8 cellular contexts compared by ENCODE assay signal in genomic region chr6:2634151-2634964, GRCh38.
A peak's percentile ranks its signal among the peaks of the same experiment; 100 is the strongest.
DNase-seq lines count a peak whose midpoint lies in the region; ATAC-seq, FAIRE-seq and TF ChIP-seq lines count a peak whose summit lies in the region.

No MANE protein-coding gene starts in this region.

- no peak overlapping the region for H3K27ac Mint-ChIP-seq in central memory CD8-positive, alpha-beta T cell (ENCODE audit: low read depth)

- H3K4me3 Mint-ChIP-seq in central memory CD8-positive, alpha-beta T cell = peak overlapping the region; percentile 70

- peaks cover 36% of the 10 kb centered on the region for H3K27me3 Mint-ChIP-seq in central memory CD8-positive, alpha-beta T cell

- no peaks in the 10 kb centered on the region for H3K9me3 ChIP-seq in keratinocyte (ENCODE audit: control insufficient read depth, low read depth, low read length)

- H3K4me3 ChIP-seq in GM12864 (ENCODE audit: low read depth, low read length) (peak overlapping the region; percentile 32), keratinocyte (ENCODE audit: control insufficient read depth in 2 of 3, extremely low read depth in 1 of 3, insufficient read depth in 2 of 3, low read depth in 1 of 3, low read length in 3 of 3) (peak overlapping the region; percentile 24 to 37 (median 34))

- peak; percentile 92 for TF ChIP-seq CTCF in GM12864 (IDR thresholded peaks at IDR 0.05; ENCODE audit: low read depth, low read length, missing control alignments)
- peak; percentile 84 to 99 (median 99) for TF ChIP-seq CTCF in keratinocyte (optimal IDR thresholded peaks at IDR 0.05 in 1 of 3, IDR thresholded peaks at IDR 0.05 in 1 of 3, conservative IDR thresholded peaks at IDR 0.05 in 1 of 3; ENCODE audit: extremely low read depth in 1 of 3, insufficient read depth in 2 of 3, low read length in 3 of 3)

- dilution Hi-C loops in keratinocyte (cut with MboI; ENCODE audit: extremely low pct_ligation_motif_present, low sequenced_read_pairs) = no loop called here

- H3K9me3 Mint-ChIP-seq in central memory CD8-positive, alpha-beta T cell = no peaks in the 10 kb centered on the region

- DNase-seq in GM12864 (ENCODE audit: low read depth) = no peak
- DNase-seq in NCI-H2196 treated with DMSO at 0.1 percent for 48 hours (lab: John Stamatoyannopoulos, UW; ENCODE audit: unreplicated experiment) = peak; percentile 74
- peak; percentile 58 for DNase-seq in activated CD4-positive, CD25-positive, alpha-beta regulatory T cell treated with anti-CD3 and anti-CD28 coated beads, Interleukin-2, amount 50 U/mL, for 16 hours (ENCODE audit: low read depth, low spot score)
- peak; percentile 66 to 79 for DNase-seq in central memory CD8-positive, alpha-beta T cell (ENCODE audit: low spot score in 2 of 2)
- peak; percentile 55 for DNase-seq in keratinocyte (ENCODE audit: low read depth, low spot score)
- peak; percentile 72 to 84 for DNase-seq in stimulated activated CD4-positive, alpha-beta T cell treated with anti-CD3 and anti-CD28 coated beads, Interleukin-12 subunit alpha, Interleukin-12 subunit beta, amount 100 ng/mL, for 24 hours (ENCODE audit: low read depth in 2 of 2)
- no peak for DNase-seq in cortex of kidney (lab: John Stamatoyannopoulos, UW)

- peak overlapping the region; percentile 71 for H3K4me2 ChIP-seq in keratinocyte (ENCODE audit: control insufficient read depth, extremely low read depth, insufficient read depth, low read depth, low read length)

- H3K27ac ChIP-seq in keratinocyte (ENCODE audit: control insufficient read depth, insufficient read depth, low read length) = peak overlapping the region; percentile 55

- peaks cover 25% of the 10 kb centered on the region for H3K4me1 ChIP-seq in keratinocyte (ENCODE audit: control insufficient read depth, extremely low read depth, insufficient read depth, low read length)

- H3K36me3 Mint-ChIP-seq in central memory CD8-positive, alpha-beta T cell (ENCODE audit: insufficient read depth) = peaks cover 2% of the 10 kb centered on the region

- H4K20me1 ChIP-seq in keratinocyte (ENCODE audit: control insufficient read depth, extremely low read depth, insufficient read depth, low read length) = no peaks in the 10 kb centered on the region

- H3K27me3 ChIP-seq in keratinocyte (ENCODE audit: control insufficient read depth, extremely low read depth, insufficient read depth, low read length) = no peaks in the 10 kb centered on the region

- FAIRE-seq in keratinocyte (lab: Jason Lieb, UNC) = peak; percentile 13

- peak overlapping the region; percentile 60 for H3K9ac ChIP-seq in keratinocyte (ENCODE audit: control insufficient read depth, extremely low read depth, insufficient read depth, low read length)

- no peaks in the 10 kb centered on the region for H3K9me1 ChIP-seq in keratinocyte (ENCODE audit: control insufficient read depth, extremely low read depth, insufficient read depth, low read length)

- no peaks in the 10 kb centered on the region for H3K79me2 ChIP-seq in keratinocyte (ENCODE audit: control insufficient read depth, insufficient read depth, low read length)

- ATAC-seq in HG03039 (IDR thresholded peaks at IDR 0.05; ENCODE audit: unreplicated experiment) = peak; percentile 72
- peak; percentile 89 for ATAC-seq in central memory CD8-positive, alpha-beta T cell (replicated peaks; ENCODE audit: extremely low read depth, poor library complexity, severe bottlenecking)

- H2AFZ ChIP-seq in keratinocyte (ENCODE audit: control insufficient read depth, low read length) = peak overlapping the region; percentile 78

- H3K4me1 Mint-ChIP-seq in central memory CD8-positive, alpha-beta T cell = no peaks in the 10 kb centered on the region

- no peaks in the 10 kb centered on the region for H3K36me3 ChIP-seq in keratinocyte (ENCODE audit: control insufficient read depth in 2 of 2, extremely low read depth in 1 of 2, insufficient read depth in 2 of 2, low read length in 2 of 2)

Comparison
In these comparisons a context has a peak if more than half of its experiments do, and no peak if none do; other contexts are left out.
1. DNase-seq: peak in NCI-H2196 treated with DMSO at 0.1 percent for 48 hours (single experiment), activated CD4-positive, CD25-positive, alpha-beta regulatory T cell treated with anti-CD3 and anti-CD28 coated beads, Interleukin-2, amount 50 U/mL, for 16 hours (single experiment), central memory CD8-positive, alpha-beta T cell (2 of 2), keratinocyte (single experiment) and stimulated activated CD4-positive, alpha-beta T cell treated with anti-CD3 and anti-CD28 coated beads, Interleukin-12 subunit alpha, Interleukin-12 subunit beta, amount 100 ng/mL, for 24 hours (2 of 2); none in GM12864 (single experiment) and cortex of kidney (single experiment).